In genomic region chr21:45116066-45116465, GRCh38 we compare ENCODE assay signal across 30 cellular contexts.
"Had no signal": no experiment of that assay in that cellular context is flagged by ENCODE, and none has a peak within 500 bp of the region (broad histone marks: within the 10 kb centered on the region; RNA-seq: fewer than 3 reads in every experiment).

No MANE protein-coding gene starts in this region.

- H3K9me3 ChIP-seq: esophagus muscularis mucosa, gastroesophageal sphincter had no signal

- H3K27me3 ChIP-seq: brain microvascular endothelial cell, esophagus muscularis mucosa, gastroesophageal sphincter had no signal

- H3K36me3 ChIP-seq: WERI-Rb-1 had no signal

- FAIRE-seq: astrocyte, bronchial epithelial cell had no signal

- ATAC-seq: activated naive CD4-positive, alpha-beta T cell treated with anti-CD3 and anti-CD28 coated beads, Interleukin-2, amount 50 U/mL, for 72 hours; activated T-cell treated with anti-CD3 and anti-CD28 coated beads, Interleukin-2, amount 50 U/mL, for 72 hours; effector memory CD8-positive, alpha-beta T cell; gastroesophageal sphincter; T-helper 17 cell had no signal

- H3K4me3 ChIP-seq: esophagus muscularis mucosa, gastroesophageal sphincter had no signal

- H3K27ac ChIP-seq: brain microvascular endothelial cell, WERI-Rb-1 had no signal

- DNase-seq: activated CD4-positive, alpha-beta memory T cell treated with anti-CD3 and anti-CD28 coated beads, Interleukin-2, amount 10 ng/mL, durations not matched to agents 7 days and 5 days; activated CD4-positive, alpha-beta T cell treated with anti-CD3 and anti-CD28 coated beads for 1 hour; activated CD4-positive, alpha-beta T cell treated with anti-CD3 and anti-CD28 coated beads for 4 hours; activated CD4-positive, alpha-beta T cell treated with anti-CD3 and anti-CD28 coated beads, Interleukin-2, amount 10 ng/mL, durations not matched to agents 7 days and 5 days; activated CD4-positive, alpha-beta T cell treated with anti-CD3 and anti-CD28 coated beads, Interleukin-2, amount 50 U/mL, for 4 hours; activated CD8-positive, alpha-beta memory T cell treated with anti-CD3 and anti-CD28 coated beads, Interleukin-2, amount 50 U/mL, for 48 hours; activated gamma-delta T cell; activated naive CD4-positive, alpha-beta T cell; activated naive CD4-positive, alpha-beta T cell treated with anti-CD3 and anti-CD28 coated beads, Interleukin-2, amount 10 ng/mL, durations not matched to agents 7 days and 5 days; activated naive CD8-positive, alpha-beta T cell treated with anti-CD3 and anti-CD28 coated beads, Interleukin-2, amount 10 ng/mL, durations not matched to agents 7 days and 5 days; activated T-cell treated with anti-CD3 and anti-CD28 coated beads for 4 hours; activated T-cell treated with anti-CD3 and anti-CD28 coated beads, Interleukin-2, amount 50 U/mL, for 24 hours; activated T-cell treated with anti-CD3 and anti-CD28 coated beads, Interleukin-2, amount 50 U/mL, for 72 hours; brain microvascular endothelial cell; cortex of kidney; dermis blood vessel endothelial cell; effector CD4-positive, alpha-beta T cell; effector memory CD8-positive, alpha-beta T cell; erythroblast; foreskin melanocyte; head of caudate nucleus; T-helper 1 cell; T-helper 17 cell; T1000; WERI-Rb-1 had no signal
